In genomic region chr6:167575201-167575696, GRCh38 we compare ENCODE assay signal across 25 cellular contexts.
A peak's percentile ranks its signal among the peaks of the same experiment; 100 is the strongest.
DNase-seq lines count a peak whose midpoint lies in the region; ATAC-seq and TF ChIP-seq lines count a peak whose summit lies in the region.
"Had no signal": no experiment of that assay in that cellular context is flagged by ENCODE, and none has a peak within 500 bp of the region (broad histone marks: within the 10 kb centered on the region; RNA-seq: fewer than 3 reads in every experiment).

No MANE protein-coding gene starts in this region.

- peak; percentile 4 for DNase-seq in D341Med (ENCODE audit: low spot score)
- no peak for DNase-seq in ascending aorta (ENCODE audit: low spot score in 2 of 2)
- peak; percentile 35 for DNase-seq in kidney glomerular epithelial cell (lab: John Stamatoyannopoulos, UW)
- DNase-seq in gastrocnemius medialis = no peak
- no peak for DNase-seq in dermis blood vessel endothelial cell
- no peak for DNase-seq in NCI-H1105 (lab: John Stamatoyannopoulos, UW)
- no peak for DNase-seq in NCI-H2171 treated with DMSO at 0.1 percent for 48 hours (lab: John Stamatoyannopoulos, UW)
- DNase-seq: activated B cell treated with CpG ODN at 0.5 μM for 24 hours; activated CD4-positive, alpha-beta T cell treated with anti-CD3 and anti-CD28 coated beads, Interleukin-2, amount 50 U/mL, for 48 hours; activated effector memory CD4-positive, alpha-beta T cell treated with anti-CD3 and anti-CD28 coated beads, Interleukin-2, amount 50 U/mL, for 16 hours; activated T-cell treated with anti-CD3 and anti-CD28 coated beads for 4 hours; brain microvascular endothelial cell; left colon; midbrain; MM.1S; NCI-H1436 treated with DMSO at 0.1 percent for 48 hours; NCI-H526 treated with DMSO at 0.1 percent for 48 hours; stimulated activated CD4-positive, alpha-beta T cell treated with anti-CD3 and anti-CD28 coated beads, Interleukin-2, amount 100 ng/mL, for 48 hours; stimulated activated naive CD4-positive, alpha-beta T cell; T1000; thyroid gland had no signal

- TF ChIP-seq CTCF in ascending aorta (IDR thresholded peaks at IDR 0.05) = no peak
- no peak for TF ChIP-seq CTCF in gastrocnemius medialis (IDR thresholded peaks at IDR 0.05 in 4 of 5, conservative IDR thresholded peaks at IDR 0.05 in 1 of 5)

- no peak for TF ChIP-seq POLR2A in gastrocnemius medialis (IDR thresholded peaks at IDR 0.05)

- in situ Hi-C loops in gastrocnemius medialis (cut with MboI; ENCODE audit: low sequenced_read_pairs in 4 of 4) = no loop called here

- intact Hi-C loops in ascending aorta (cut with DNase I) = no loop called here
- intact Hi-C loops in gastrocnemius medialis (cut with DNase I; ENCODE audit: low total_unique reads) = no loop called here

- H3K36me3 ChIP-seq in ascending aorta (no peaks in the 10 kb centered on the region), gastrocnemius medialis (no peaks in the 10 kb centered on the region)
- H3K36me3 ChIP-seq: brain microvascular endothelial cell, prostate gland, thyroid gland had no signal

- ATAC-seq in gastrocnemius medialis (peak; percentile 25 to 38), HG02840 (IDR thresholded peaks at IDR 0.05; ENCODE audit: low FRiP score, unreplicated experiment) (no peak)
- ATAC-seq: left colon; natural killer cell treated with Interleukin-12 subunit alpha and Interleukin-12 subunit beta and Interleukin-15 and Interleukin-18, amount 100 ng/mL, for 72 hours had no signal

- H3K4me3 ChIP-seq in ascending aorta = peak overlapping the region in 1 of 2 donors; percentile 41
- H3K4me3 ChIP-seq in gastrocnemius medialis = peak overlapping the region in 3 of 4 donors; percentile 31 to 39 (median 31)
- H3K4me3 ChIP-seq: prostate gland, smooth muscle cell, thyroid gland had no signal

- H3K9me3 ChIP-seq in ascending aorta (no peaks in the 10 kb centered on the region), gastrocnemius medialis (no peaks in the 10 kb centered on the region)
- H3K9me3 ChIP-seq: prostate gland, thyroid gland had no signal

- H3K27me3 ChIP-seq in ascending aorta (no peaks in the 10 kb centered on the region), gastrocnemius medialis (no peaks in the 10 kb centered on the region)
- H3K27me3 ChIP-seq: brain microvascular endothelial cell, thyroid gland had no signal

- peak overlapping the region; percentile 84 to 87 for H3K27ac ChIP-seq in ascending aorta
- peak overlapping the region in 3 of 4 donors; percentile 10 to 60 (median 43) for H3K27ac ChIP-seq in gastrocnemius medialis
- H3K27ac ChIP-seq: brain microvascular endothelial cell, prostate gland, thyroid gland had no signal

- peaks cover 4 to 20% of the 10 kb centered on the region in 2 donors for H3K4me1 ChIP-seq in ascending aorta
- H3K4me1 ChIP-seq in gastrocnemius medialis = peaks cover 12% of the 10 kb centered on the region in 2 donors
- H3K4me1 ChIP-seq: prostate gland had no signal

Comparison
In these comparisons a context has a peak if more than half of its experiments do, and no peak if none do; other contexts are left out.
1. DNase-seq: peak in D341Med (single experiment) and kidney glomerular epithelial cell (single experiment); none in ascending aorta (0 of 2), gastrocnemius medialis (0 of 2), dermis blood vessel endothelial cell (single experiment), NCI-H1105 (single experiment) and NCI-H2171 treated with DMSO at 0.1 percent for 48 hours (single experiment).